1 cellular context compared by ENCODE assay signal in genomic region chr5:6740586-6741150, GRCh38.
TF ChIP-seq lines count a peak whose summit lies in the region.

No MANE protein-coding gene starts in this region.

TF ChIP-seq in GM23338, 12 proteins besides CTCF, POLR2A, EP300 and RAD21:
- TF ChIP-seq EZH2 (IDR thresholded peaks at IDR 0.05; ENCODE audit: low read depth, unreplicated experiment) (no peak), CREB1 (CRISPR knock-in tag; IDR thresholded peaks at IDR 0.05; ENCODE audit: low read depth) (no peak), POLR2AphosphoS5 (IDR thresholded peaks at IDR 0.05; ENCODE audit: low read depth) (no peak), REST (IDR thresholded peaks at IDR 0.05; ENCODE audit: unreplicated experiment) (no peak), JUNB (IDR thresholded peaks at IDR 0.05; ENCODE audit: unreplicated experiment) (no peak), ETS1 (IDR thresholded peaks at IDR 0.05) (no peak), ZNF331 (CRISPR knock-in tag; IDR thresholded peaks at IDR 0.05; ENCODE audit: low read depth) (no peak), NANOG (IDR thresholded peaks at IDR 0.05; ENCODE audit: borderline replicate concordance) (no peak), ZNF114 (CRISPR knock-in tag; IDR thresholded peaks at IDR 0.05) (no peak), EZH2phosphoT487 (IDR thresholded peaks at IDR 0.05; ENCODE audit: unreplicated experiment) (no peak), STAT1 (IDR thresholded peaks at IDR 0.05; ENCODE audit: unreplicated experiment) (no peak), ZNF462 (CRISPR knock-in tag; IDR thresholded peaks at IDR 0.05) (no peak)
